In the genomic region with DNA sequence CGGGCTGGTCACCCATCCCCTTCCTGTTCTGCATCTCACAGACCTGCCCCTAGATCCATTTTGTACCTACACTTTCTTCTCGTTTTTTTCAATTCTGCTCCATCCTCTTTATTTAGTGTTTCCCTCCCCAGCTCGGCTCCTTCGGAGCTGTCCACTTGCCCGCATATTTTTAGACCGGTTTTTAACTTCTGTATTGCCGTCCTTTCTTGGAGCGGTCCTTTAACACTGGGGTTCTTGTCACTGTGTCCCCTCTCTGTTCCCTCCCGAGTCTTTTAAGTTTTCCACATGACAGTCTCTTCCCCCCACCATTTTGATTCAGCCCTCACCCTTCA, we compare ENCODE assay signal across 10 cellular contexts. TPM values are rescaled to one million over a fixed set of nuclear protein-coding genes. Genes with fewer than 3 reads are reported as not detected.
A peak's percentile ranks its signal among the peaks of the same experiment; 100 is the strongest.
DNase-seq lines count a peak whose midpoint lies in the region; ATAC-seq and TF ChIP-seq lines count a peak whose summit lies in the region.
"Had no signal": no experiment of that assay in that cellular context is flagged by ENCODE, and none has a peak within 500 bp of the region (broad histone marks: within the 10 kb centered on the region; RNA-seq: fewer than 3 reads in every experiment).

No MANE protein-coding gene starts in this region.

- TF ChIP-seq CTCF in body of pancreas (IDR thresholded peaks at IDR 0.05) (no peak), liver (IDR thresholded peaks at IDR 0.05; ENCODE audit: low read depth, low read length, missing input control) (no peak), tibial artery (IDR thresholded peaks at IDR 0.05) (no peak)

- ATAC-seq in body of pancreas (no peak), HG02884 (IDR thresholded peaks at IDR 0.05; ENCODE audit: unreplicated experiment) (no peak), GM18498 (IDR thresholded peaks at IDR 0.05; ENCODE audit: unreplicated experiment) (no peak)

- H3K9me3 ChIP-seq in body of pancreas: no peaks in the 10 kb centered on the region
- H3K9me3 ChIP-seq in liver (ENCODE audit: control insufficient read depth in 4 of 4, low read length in 3 of 4): no peaks in the 10 kb centered on the region
- H3K9me3 ChIP-seq in tibial artery: no peaks in the 10 kb centered on the region

- WGBS in body of pancreas, 2 donors: 17 to 32% methylated on average over 9 of the region's 9 CpGs
- 16% methylated on average over 9 of the region's 9 CpGs for WGBS in liver

- peaks cover 18% of the 10 kb centered on the region for H3K4me1 Mint-ChIP-seq in activated CD4-positive, alpha-beta T cell treated with anti-CD3 and anti-CD28 coated beads, Interleukin-2, amount 10 ng/mL, durations not matched to agents 24 days and 14 days
- H3K4me1 Mint-ChIP-seq in activated CD4-positive, alpha-beta T cell treated with anti-CD3 and anti-CD28 coated beads, Interleukin-2, amount 10 ng/mL, durations not matched to agents 7 days and 5 days: peaks cover 22% of the 10 kb centered on the region

- peaks cover 67% of the 10 kb centered on the region for H3K4me1 ChIP-seq in body of pancreas
- peaks cover 10 to 66% (median 52%) of the 10 kb centered on the region in 4 donors for H3K4me1 ChIP-seq in liver (ENCODE audit: control insufficient read depth in 4 of 4, insufficient read depth in 4 of 4, low read length in 3 of 4)
- H3K4me1 ChIP-seq in tibial artery: peaks cover 3 to 67% (median 46%) of the 10 kb centered on the region in 4 donors

- H3K9me3 Mint-ChIP-seq in activated CD4-positive, alpha-beta T cell treated with anti-CD3 and anti-CD28 coated beads, Interleukin-2, amount 10 ng/mL, durations not matched to agents 24 days and 14 days: no peaks in the 10 kb centered on the region
- no peaks in the 10 kb centered on the region for H3K9me3 Mint-ChIP-seq in activated CD4-positive, alpha-beta T cell treated with anti-CD3 and anti-CD28 coated beads, Interleukin-2, amount 10 ng/mL, durations not matched to agents 7 days and 5 days

- no peak overlapping the region for H3K4me3 ChIP-seq in body of pancreas
- H3K4me3 ChIP-seq in liver (ENCODE audit: low read depth in 1 of 3, low read length in 3 of 3): peak overlapping the region; percentile 73 to 78 (median 73)
- H3K4me3 ChIP-seq in tibial artery: peak overlapping the region; percentile 88 to 93

- H3K27ac ChIP-seq in body of pancreas (peak overlapping the region in 3 of 4 donors; percentile 2 to 100 (median 99)), liver (ENCODE audit: low read depth in 1 of 2, low read length in 2 of 2) (peak overlapping the region; percentile 99 to 100), tibial artery (peak overlapping the region; percentile 94 to 99)

- H3K36me3 ChIP-seq in body of pancreas (replicated peaks in 1 of 2; ENCODE audit: insufficient read depth in 1 of 2, low read depth in 2 of 2): no peaks in the 10 kb centered on the region
- H3K36me3 ChIP-seq in liver (ENCODE audit: control insufficient read depth in 4 of 4, insufficient read depth in 3 of 4, low read depth in 1 of 4, low read length in 3 of 4): no peaks in the 10 kb centered on the region
- H3K36me3 ChIP-seq in tibial artery: no peaks in the 10 kb centered on the region

- intact Hi-C loops in activated CD4-positive, alpha-beta T cell treated with anti-CD3 and anti-CD28 coated beads, Interleukin-2, amount 10 ng/mL, durations not matched to agents 24 days and 14 days (cut with micrococcal nuclease): loop anchor here (10.0 kb wide), 1 partner anchor 52 kb away; no protein-coding TSS in a partner anchor
- intact Hi-C loops in body of pancreas (cut with DNase I): no loop called here
- intact Hi-C loops in tibial artery (cut with DNase I; ENCODE audit: low total_unique reads): loop anchor here (10.0 kb wide), 1 partner anchor 82 kb away; no protein-coding TSS in a partner anchor

- peaks cover 10% of the 10 kb centered on the region for H3K36me3 Mint-ChIP-seq in activated CD4-positive, alpha-beta T cell treated with anti-CD3 and anti-CD28 coated beads, Interleukin-2, amount 10 ng/mL, durations not matched to agents 24 days and 14 days (ENCODE audit: low read depth)
- H3K36me3 Mint-ChIP-seq in activated CD4-positive, alpha-beta T cell treated with anti-CD3 and anti-CD28 coated beads, Interleukin-2, amount 10 ng/mL, durations not matched to agents 7 days and 5 days (ENCODE audit: low read depth): no peaks in the 10 kb centered on the region

- DNase-seq in activated CD4-positive, alpha-beta T cell treated with anti-CD3 and anti-CD28 coated beads, Interleukin-2, amount 10 ng/mL, durations not matched to agents 24 days and 14 days: peak; percentile 69
- DNase-seq in activated CD4-positive, alpha-beta T cell treated with anti-CD3 and anti-CD28 coated beads, Interleukin-2, amount 10 ng/mL, durations not matched to agents 7 days and 5 days: no peak
- DNase-seq in body of pancreas: no peak
- DNase-seq in tibial artery: no peak
- no peak for DNase-seq in globus pallidus (ENCODE audit: low spot score)
- DNase-seq: NCI-H1092 treated with DMSO at 0.1 percent for 48 hours; stimulated activated CD4-positive, alpha-beta T cell treated with anti-CD3 and anti-CD28 coated beads, Interleukin-1b, Interleukin-23, amount 100 ng/mL, for 48 hours had no signal

- no peak overlapping the region for H3K27ac Mint-ChIP-seq in activated CD4-positive, alpha-beta T cell treated with anti-CD3 and anti-CD28 coated beads, Interleukin-2, amount 10 ng/mL, durations not matched to agents 24 days and 14 days
- H3K27ac Mint-ChIP-seq in activated CD4-positive, alpha-beta T cell treated with anti-CD3 and anti-CD28 coated beads, Interleukin-2, amount 10 ng/mL, durations not matched to agents 7 days and 5 days: no peak overlapping the region

- CTCF ChIA-PET in activated CD4-positive, alpha-beta T cell treated with anti-CD3 and anti-CD28 coated beads, Interleukin-2, amount 10 ng/mL, durations not matched to agents 7 days and 5 days (lab: Charles Lee): interaction anchor here (0.6 kb wide), 1 partner anchor 150 kb away, joined by 3 read pairs; no protein-coding TSS in a partner anchor

- H3K27me3 Mint-ChIP-seq in activated CD4-positive, alpha-beta T cell treated with anti-CD3 and anti-CD28 coated beads, Interleukin-2, amount 10 ng/mL, durations not matched to agents 24 days and 14 days: no peaks in the 10 kb centered on the region
- no peaks in the 10 kb centered on the region for H3K27me3 Mint-ChIP-seq in activated CD4-positive, alpha-beta T cell treated with anti-CD3 and anti-CD28 coated beads, Interleukin-2, amount 10 ng/mL, durations not matched to agents 7 days and 5 days

- H3K4me3 Mint-ChIP-seq in activated CD4-positive, alpha-beta T cell treated with anti-CD3 and anti-CD28 coated beads, Interleukin-2, amount 10 ng/mL, durations not matched to agents 24 days and 14 days: no peak overlapping the region
- no peak overlapping the region for H3K4me3 Mint-ChIP-seq in activated CD4-positive, alpha-beta T cell treated with anti-CD3 and anti-CD28 coated beads, Interleukin-2, amount 10 ng/mL, durations not matched to agents 7 days and 5 days

- TF ChIP-seq POLR2A in body of pancreas (IDR thresholded peaks at IDR 0.05): no peak

- POLR2A ChIA-PET in activated CD4-positive, alpha-beta T cell treated with anti-CD3 and anti-CD28 coated beads, Interleukin-2, amount 10 ng/mL, durations not matched to agents 7 days and 5 days (lab: Charles Lee): no interaction called here

- TF ChIP-seq RAD21 in liver (IDR thresholded peaks at IDR 0.05): no peak

- peak overlapping the region; percentile 89 to 95 for H3K9ac ChIP-seq in liver (ENCODE audit: low read depth in 1 of 2, low read length in 2 of 2)

- H3K27me3 ChIP-seq in body of pancreas (no peaks in the 10 kb centered on the region), liver (ENCODE audit: control insufficient read depth in 4 of 4, insufficient read depth in 4 of 4, low read length in 3 of 4) (no peaks in the 10 kb centered on the region), tibial artery (no peaks in the 10 kb centered on the region)

TF ChIP-seq in liver, 16 proteins besides CTCF, POLR2A, EP300 and RAD21 (continues in another document):
- TF ChIP-seq, protein P1, sequence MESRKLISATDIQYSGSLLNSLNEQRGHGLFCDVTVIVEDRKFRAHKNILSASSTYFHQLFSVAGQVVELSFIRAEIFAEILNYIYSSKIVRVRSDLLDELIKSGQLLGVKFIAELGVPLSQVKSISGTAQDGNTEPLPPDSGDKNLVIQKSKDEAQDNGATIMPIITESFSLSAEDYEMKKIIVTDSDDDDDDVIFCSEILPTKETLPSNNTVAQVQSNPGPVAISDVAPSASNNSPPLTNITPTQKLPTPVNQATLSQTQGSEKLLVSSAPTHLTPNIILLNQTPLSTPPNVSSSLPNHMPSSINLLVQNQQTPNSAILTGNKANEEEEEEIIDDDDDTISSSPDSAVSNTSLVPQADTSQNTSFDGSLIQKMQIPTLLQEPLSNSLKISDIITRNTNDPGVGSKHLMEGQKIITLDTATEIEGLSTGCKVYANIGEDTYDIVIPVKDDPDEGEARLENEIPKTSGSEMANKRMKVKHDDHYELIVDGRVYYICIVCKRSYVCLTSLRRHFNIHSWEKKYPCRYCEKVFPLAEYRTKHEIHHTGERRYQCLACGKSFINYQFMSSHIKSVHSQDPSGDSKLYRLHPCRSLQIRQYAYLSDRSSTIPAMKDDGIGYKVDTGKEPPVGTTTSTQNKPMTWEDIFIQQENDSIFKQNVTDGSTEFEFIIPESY (IDR thresholded peaks at IDR 0.05): no peak

RNA-seq across cellular contexts. Expression of a gene that starts 1.7 kb away (rescaled TPM):
- total RNA-seq in activated CD4-positive, alpha-beta T cell treated with anti-CD3 and anti-CD28 coated beads, Interleukin-2, amount 10 ng/mL, durations not matched to agents 24 days and 14 days: 21.9 and 25.6 TPM in 2 replicates
- 10 to 100 TPM; 24.7 to 25.5 TPM for total RNA-seq in activated CD4-positive, alpha-beta T cell treated with anti-CD3 and anti-CD28 coated beads, Interleukin-2, amount 10 ng/mL, durations not matched to agents 7 days and 5 days
- total RNA-seq in body of pancreas (10 to 100 TPM; 22.8 to 24.7 TPM), liver (10 to 100 TPM; 26.3 to 49.2 TPM)
- polyA plus RNA-seq in liver: 10 to 100 TPM; 15.5 to 17.2 TPM

RNA-seq across cellular contexts. Expression of a gene that starts 11.8 kb away (rescaled TPM):
- 100 and 112 TPM in 2 replicates for total RNA-seq in activated CD4-positive, alpha-beta T cell treated with anti-CD3 and anti-CD28 coated beads, Interleukin-2, amount 10 ng/mL, durations not matched to agents 24 days and 14 days
- 100 to 1,000 TPM; 130 to 136 TPM for total RNA-seq in activated CD4-positive, alpha-beta T cell treated with anti-CD3 and anti-CD28 coated beads, Interleukin-2, amount 10 ng/mL, durations not matched to agents 7 days and 5 days
- total RNA-seq in body of pancreas (10 to 100 TPM; 32.2 to 49.1 TPM), liver (10 to 100 TPM; 28.3 to 71.2 TPM)
- 100 to 1,000 TPM in 1 of 2 donors, 10 to 100 TPM in 1; 86.9 to 168 TPM for polyA plus RNA-seq in liver

Comparison
In these comparisons a context has a peak if more than half of its experiments do, and no peak if none do; other contexts are left out.
1. H3K4me3 ChIP-seq: peak in liver (3 of 3) and tibial artery (2 of 2); none in body of pancreas (0 of 2).
2. Peak in every context shown above with its lines, with median percentiles within 50 percentile points of each other: H3K27ac ChIP-seq.